15 cellular contexts compared by ENCODE assay signal in genomic region chr1:241762713-241763339, GRCh38.
A peak's percentile ranks its signal among the peaks of the same experiment; 100 is the strongest.
DNase-seq lines count a peak whose midpoint lies in the region; ATAC-seq, FAIRE-seq and TF ChIP-seq lines count a peak whose summit lies in the region.
"Had no signal": no experiment of that assay in that cellular context is flagged by ENCODE, and none has a peak within 500 bp of the region (broad histone marks: within the 10 kb centered on the region; RNA-seq: fewer than 3 reads in every experiment).

No MANE protein-coding gene starts in this region.

- dilution Hi-C loops in endothelial cell of umbilical vein (cut with MboI; ENCODE audit: extremely low pct_ligation_motif_present, low sequenced_read_pairs), result no loop called here

- H3K27ac Mint-ChIP-seq in type B pancreatic cell, result no peak overlapping the region
- H3K27ac Mint-ChIP-seq: B cell; CD4-positive, alpha-beta memory T cell; IgD-negative memory B cell had no signal

- H3F3A ChIP-seq in GM23248 (ENCODE audit: insufficient read depth), result no peaks in the 10 kb centered on the region

- no TSS peak for BruUV-seq in endothelial cell of umbilical vein (replicated peaks; lab: Mats Ljungman, UMichigan)

- CTCF ChIA-PET in endothelial cell of umbilical vein (lab: Charles Lee), result interaction anchor here (1.0 kb wide), 1 partner anchor 152 kb away, joined by 3 read pairs; no protein-coding TSS in a partner anchor

- in situ Hi-C loops in GM23248 (cut with MboI), result no loop called here

- no peak overlapping the region for H3K27ac ChIP-seq in GM23248
- no peak overlapping the region for H3K27ac ChIP-seq in endothelial cell of umbilical vein (ENCODE audit: insufficient read depth, low read depth, low read length)
- no peak overlapping the region for H3K27ac ChIP-seq in foreskin keratinocyte
- no peak overlapping the region for H3K27ac ChIP-seq in esophagus muscularis mucosa (replicated peaks in 1 of 4)
- H3K27ac ChIP-seq: C4-2B had no signal

- H3K36me3 ChIP-seq in GM23248 (ENCODE audit: low read depth) (no peaks in the 10 kb centered on the region), endothelial cell of umbilical vein (ENCODE audit: control insufficient read depth in 2 of 2, extremely low read depth in 1 of 2, insufficient read depth in 2 of 2, low read length in 2 of 2) (no peaks in the 10 kb centered on the region), esophagus muscularis mucosa (no peaks in the 10 kb centered on the region)

- TF ChIP-seq CTCF in endothelial cell of umbilical vein (IDR thresholded peaks at IDR 0.05; ENCODE audit: extremely low read depth in 1 of 2, insufficient read depth in 1 of 2, low read depth in 1 of 2, low read length in 2 of 2), result no peak
- TF ChIP-seq CTCF in foreskin keratinocyte (conservative IDR thresholded peaks at IDR 0.05), result no peak
- no peak for TF ChIP-seq CTCF in type B pancreatic cell (conservative IDR thresholded peaks at IDR 0.05)
- TF ChIP-seq CTCF in D721Med (IDR thresholded peaks at IDR 0.05; ENCODE audit: insufficient read depth, missing control alignments), result no peak
- no peak for TF ChIP-seq CTCF in esophagus muscularis mucosa (IDR thresholded peaks at IDR 0.05)

- H3K27me3 Mint-ChIP-seq in type B pancreatic cell, result peaks cover 6% of the 10 kb centered on the region

- H3K4me1 ChIP-seq in GM23248 (ENCODE audit: insufficient read depth) (no peaks in the 10 kb centered on the region), endothelial cell of umbilical vein (ENCODE audit: control insufficient read depth, extremely low read depth, insufficient read depth, low read length) (no peaks in the 10 kb centered on the region), foreskin keratinocyte (peaks cover 4% of the 10 kb centered on the region), esophagus muscularis mucosa (no peaks in the 10 kb centered on the region)

- TF ChIP-seq POLR2A in endothelial cell of umbilical vein (IDR thresholded peaks at IDR 0.05; ENCODE audit: low read depth, low read length) (no peak), esophagus muscularis mucosa (IDR thresholded peaks at IDR 0.05; ENCODE audit: low read depth) (no peak)

- H4K20me1 ChIP-seq in GM23248 (ENCODE audit: insufficient read depth), result no peaks in the 10 kb centered on the region
- no peaks in the 10 kb centered on the region for H4K20me1 ChIP-seq in endothelial cell of umbilical vein (replicated peaks; ENCODE audit: control insufficient read depth, extremely low read depth, insufficient read depth, low read length)

- H3K9me3 Mint-ChIP-seq in type B pancreatic cell, result no peaks in the 10 kb centered on the region
- H3K9me3 Mint-ChIP-seq: IgD-negative memory B cell had no signal

- DNase-seq in GM23248 (peak; percentile 21), endothelial cell of umbilical vein (ENCODE audit: low read depth, low spot score) (no peak), foreskin keratinocyte (no peak), islet precursor cell (no peak), type B pancreatic cell (ENCODE audit: extremely low spot score, unreplicated experiment) (no peak), D721Med (ENCODE audit: insufficient read length, low spot score) (no peak), esophagus muscularis mucosa (ENCODE audit: extremely low spot score) (no peak)
- DNase-seq: CD4-positive, alpha-beta memory T cell; DMS153; DMS79 treated with DMSO at 0.1 percent for 48 hours; GF-D8 had no signal

- TF ChIP-seq EP300 in esophagus muscularis mucosa (IDR thresholded peaks at IDR 0.05), result no peak

- intact Hi-C loops in endothelial cell of umbilical vein (cut with micrococcal nuclease), result no loop called here
- intact Hi-C loops in esophagus muscularis mucosa (cut with DNase I), result no loop called here

- H2AFZ ChIP-seq in GM23248 (no peak overlapping the region), endothelial cell of umbilical vein (ENCODE audit: low read depth, low read length) (no peak overlapping the region)

- no peaks in the 10 kb centered on the region for H3K27me3 ChIP-seq in GM23248 (replicated peaks; ENCODE audit: insufficient read depth)
- no peaks in the 10 kb centered on the region for H3K27me3 ChIP-seq in endothelial cell of umbilical vein (ENCODE audit: control insufficient read depth in 2 of 2, insufficient read depth in 2 of 2, low read length in 2 of 2)
- no peaks in the 10 kb centered on the region for H3K27me3 ChIP-seq in foreskin keratinocyte
- no peaks in the 10 kb centered on the region for H3K27me3 ChIP-seq in esophagus muscularis mucosa

- H3K9me1 ChIP-seq in endothelial cell of umbilical vein (replicated peaks; ENCODE audit: control insufficient read depth, extremely low read depth, insufficient read depth, low read length), result no peaks in the 10 kb centered on the region

- H3K4me2 ChIP-seq in GM23248 (ENCODE audit: unreplicated experiment), result no peak overlapping the region
- H3K4me2 ChIP-seq in endothelial cell of umbilical vein (ENCODE audit: insufficient read depth, low read length), result no peak overlapping the region

- H3K4me1 Mint-ChIP-seq in type B pancreatic cell (ENCODE audit: unreplicated experiment), result peaks cover 2% of the 10 kb centered on the region
- H3K4me1 Mint-ChIP-seq: B cell; CD4-positive, alpha-beta memory T cell had no signal

- no peak for FAIRE-seq in endothelial cell of umbilical vein (lab: Jason Lieb, UNC)
- no peak for FAIRE-seq in D721Med (lab: Jason Lieb, UNC)
- FAIRE-seq: A204.1 had no signal

- H3K79me2 ChIP-seq in GM23248 (ENCODE audit: insufficient read depth) (no peaks in the 10 kb centered on the region), endothelial cell of umbilical vein (ENCODE audit: control insufficient read depth, insufficient read depth, low read length) (no peaks in the 10 kb centered on the region)

- H3K4me3 Mint-ChIP-seq in type B pancreatic cell, result no peak overlapping the region
- H3K4me3 Mint-ChIP-seq: B cell; CD4-positive, alpha-beta memory T cell; IgD-negative memory B cell had no signal

- H3K9ac ChIP-seq in GM23248 (no peak overlapping the region), endothelial cell of umbilical vein (replicated peaks; ENCODE audit: extremely low read depth, insufficient read depth, low read length) (no peak overlapping the region)

- POLR2A ChIA-PET in endothelial cell of umbilical vein (lab: Charles Lee), result no interaction called here

- H3K9me2 ChIP-seq in GM23248 (ENCODE audit: insufficient read depth), result no peaks in the 10 kb centered on the region

- WGBS in GM23248 (ENCODE audit: low coverage in 1 of 2, low lambda C conversion rate in 2 of 2, missing lambda C conversion rate in 2 of 2), 2 experiments, result 61 to 63% methylated on average over 3 of the region's 3 CpGs
- 80% methylated on average over 3 of the region's 3 CpGs for WGBS in esophagus muscularis mucosa

- H3K9me3 ChIP-seq in GM23248 (ENCODE audit: low read depth), result no peaks in the 10 kb centered on the region
- no peaks in the 10 kb centered on the region for H3K9me3 ChIP-seq in endothelial cell of umbilical vein (replicated peaks; ENCODE audit: control insufficient read depth, insufficient read depth, low read length)
- H3K9me3 ChIP-seq in esophagus muscularis mucosa, result no peaks in the 10 kb centered on the region

- H3K36me3 Mint-ChIP-seq in type B pancreatic cell, result no peaks in the 10 kb centered on the region
- H3K36me3 Mint-ChIP-seq: CD4-positive, alpha-beta memory T cell; IgD-negative memory B cell had no signal

- H3K4me3 ChIP-seq in GM23248 (no peak overlapping the region), endothelial cell of umbilical vein (replicated peaks in 1 of 3; ENCODE audit: insufficient read depth in 1 of 3, low read depth in 1 of 3, low read length in 3 of 3) (no peak overlapping the region), esophagus muscularis mucosa (no peak overlapping the region)

- peak; percentile 26 for ATAC-seq in foreskin keratinocyte

TF ChIP-seq in endothelial cell of umbilical vein, 7 proteins besides CTCF, POLR2A, EP300 and RAD21:
- no peak for TF ChIP-seq MAX (IDR thresholded peaks at IDR 0.05; ENCODE audit: insufficient read depth, insufficient read length)
- peak; percentile 5 for TF ChIP-seq FOS (IDR thresholded peaks at IDR 0.05; ENCODE audit: borderline replicate concordance, insufficient read depth, low read length)
TF ChIP-seq in endothelial cell of umbilical vein: peak in this region for 1.
